Comparison of ENCODE assay signal across 22 cellular contexts in genomic region chr19:14142262-14143190, GRCh38. TPM values are rescaled to one million over a fixed set of nuclear protein-coding genes. Genes with fewer than 3 reads are reported as not detected.
"Had no signal": no experiment of that assay in that cellular context is flagged by ENCODE, and none has a peak within 500 bp of the region (broad histone marks: within the 10 kb centered on the region; RNA-seq: fewer than 3 reads in every experiment).

No MANE protein-coding gene starts in this region.

- ATAC-seq: activated CD4-positive, CD25-positive, alpha-beta regulatory T cell treated with anti-CD3 and anti-CD28 coated beads, Interleukin-2, amount 50 U/mL, for 24 hours; activated CD8-positive, alpha-beta T cell treated with anti-CD3 and anti-CD28 coated beads for 36 hours; activated naive CD4-positive, alpha-beta T cell treated with anti-CD3 and anti-CD28 coated beads, Interleukin-2, amount 50 U/mL, for 72 hours; gastroesophageal sphincter; right cardiac atrium; stimulated activated effector memory CD8-positive, alpha-beta T cell treated with anti-CD3 and anti-CD28 coated beads, Interleukin-12 subunit alpha, Interleukin-12 subunit beta, amount 100 ng/mL, for 72 hours; stimulated activated naive CD8-positive, alpha-beta T cell treated with anti-CD3 and anti-CD28 coated beads, Interleukin-15, amount 100 ng/mL, for 72 hours had no signal

- H3K4me1 ChIP-seq: colonic mucosa, parathyroid adenoma had no signal

- H3K27me3 ChIP-seq: breast epithelium, colonic mucosa, gastroesophageal sphincter, tibial artery had no signal

- H3K27ac Mint-ChIP-seq: activated CD4-positive, alpha-beta T cell treated with anti-CD3 and anti-CD28 coated beads, Interleukin-2, amount 10 ng/mL, durations not matched to agents 24 days and 14 days; activated CD8-positive, alpha-beta T cell treated with anti-CD3 and anti-CD28 coated beads for 36 hours; activated naive CD4-positive, alpha-beta T cell treated with anti-CD3 and anti-CD28 coated beads, Interleukin-2, amount 50 U/mL, for 72 hours; activated T-helper 1 cell treated with anti-CD3 and anti-CD28 coated beads, Interleukin-12 subunit alpha, Interleukin-12 subunit beta, Interleukin-2, Interleukin-4 antibody, amounts not matched to agents 30 ng/mL and 10 ng/mL and 1 ng/mL, durations not matched to agents 14 hours and 24 hours and 36 hours; endodermal cell; stimulated activated effector memory CD8-positive, alpha-beta T cell treated with anti-CD3 and anti-CD28 coated beads, Interleukin-12 subunit alpha, Interleukin-12 subunit beta, amount 100 ng/mL, for 72 hours had no signal

- H3K36me3 ChIP-seq: breast epithelium, colonic mucosa, gastroesophageal sphincter, tibial artery had no signal

- H3K79me2 ChIP-seq: parathyroid adenoma had no signal

- H3K27me3 Mint-ChIP-seq: activated CD4-positive, alpha-beta T cell treated with anti-CD3 and anti-CD28 coated beads, Interleukin-2, amount 10 ng/mL, durations not matched to agents 24 days and 14 days; activated CD8-positive, alpha-beta T cell treated with anti-CD3 and anti-CD28 coated beads for 36 hours; stimulated activated naive CD8-positive, alpha-beta T cell treated with anti-CD3 and anti-CD28 coated beads, Interleukin-15, amount 100 ng/mL, for 72 hours had no signal

- H3K4me3 ChIP-seq: breast epithelium, colonic mucosa, gastroesophageal sphincter, tibial artery had no signal

- H3K4me1 Mint-ChIP-seq: endodermal cell had no signal

- H3K4me3 Mint-ChIP-seq: activated CD4-positive, alpha-beta T cell treated with anti-CD3 and anti-CD28 coated beads, Interleukin-2, amount 10 ng/mL, durations not matched to agents 24 days and 14 days; activated CD8-positive, alpha-beta T cell treated with anti-CD3 and anti-CD28 coated beads for 36 hours; activated T-helper 1 cell treated with anti-CD3 and anti-CD28 coated beads, Interleukin-12 subunit alpha, Interleukin-12 subunit beta, Interleukin-2, Interleukin-4 antibody, amounts not matched to agents 30 ng/mL and 10 ng/mL and 1 ng/mL, durations not matched to agents 14 hours and 24 hours and 36 hours; endodermal cell; nephron; stimulated activated effector memory CD8-positive, alpha-beta T cell treated with anti-CD3 and anti-CD28 coated beads, Interleukin-12 subunit alpha, Interleukin-12 subunit beta, amount 100 ng/mL, for 72 hours; stimulated activated naive CD8-positive, alpha-beta T cell treated with anti-CD3 and anti-CD28 coated beads, Interleukin-15, amount 100 ng/mL, for 72 hours had no signal

- H3K9me3 Mint-ChIP-seq: activated CD4-positive, alpha-beta T cell treated with anti-CD3 and anti-CD28 coated beads, Interleukin-2, amount 10 ng/mL, durations not matched to agents 24 days and 14 days; activated CD8-positive, alpha-beta T cell treated with anti-CD3 and anti-CD28 coated beads for 36 hours; activated naive CD4-positive, alpha-beta T cell treated with anti-CD3 and anti-CD28 coated beads, Interleukin-2, amount 50 U/mL, for 72 hours; activated T-helper 1 cell treated with anti-CD3 and anti-CD28 coated beads, Interleukin-12 subunit alpha, Interleukin-12 subunit beta, Interleukin-2, Interleukin-4 antibody, amounts not matched to agents 30 ng/mL and 10 ng/mL and 1 ng/mL, durations not matched to agents 14 hours and 24 hours and 36 hours; endodermal cell; nephron; stimulated activated effector memory CD8-positive, alpha-beta T cell treated with anti-CD3 and anti-CD28 coated beads, Interleukin-12 subunit alpha, Interleukin-12 subunit beta, amount 100 ng/mL, for 72 hours; stimulated activated naive CD8-positive, alpha-beta T cell treated with anti-CD3 and anti-CD28 coated beads, Interleukin-15, amount 100 ng/mL, for 72 hours had no signal

- H2AFZ ChIP-seq: parathyroid adenoma had no signal

- H3K36me3 Mint-ChIP-seq: activated naive CD4-positive, alpha-beta T cell treated with anti-CD3 and anti-CD28 coated beads, Interleukin-2, amount 50 U/mL, for 72 hours had no signal

- H3K9ac ChIP-seq: parathyroid adenoma had no signal

- DNase-seq: activated CD4-positive, alpha-beta T cell treated with anti-CD3 and anti-CD28 coated beads, Interleukin-2, amount 10 ng/mL, durations not matched to agents 24 days and 14 days; activated CD8-positive, alpha-beta T cell treated with anti-CD3 and anti-CD28 coated beads for 36 hours; activated gamma-delta T cell; colonic mucosa; endodermal cell; head of caudate nucleus; midbrain; stimulated activated naive CD8-positive, alpha-beta T cell treated with anti-CD3 and anti-CD28 coated beads, Interleukin-15, amount 100 ng/mL, for 72 hours; T-helper 9 cell; tibial artery had no signal

- H3K9me3 ChIP-seq: breast epithelium, colonic mucosa, gastroesophageal sphincter, tibial artery had no signal

- FAIRE-seq: islet of Langerhans had no signal

- H3K27ac ChIP-seq: breast epithelium, colonic mucosa, gastroesophageal sphincter, parathyroid adenoma, tibial artery, VCaP had no signal

RNA-seq across cellular contexts. Expression of gene C19orf67, which starts 56.9 kb away (rescaled TPM):
- total RNA-seq: activated CD8-positive, alpha-beta T cell treated with anti-CD3 and anti-CD28 coated beads for 36 hours; activated naive CD4-positive, alpha-beta T cell treated with anti-CD3 and anti-CD28 coated beads, Interleukin-2, amount 50 U/mL, for 72 hours; breast epithelium; gastroesophageal sphincter; right cardiac atrium; urinary bladder had no signal
